In the genomic region with DNA sequence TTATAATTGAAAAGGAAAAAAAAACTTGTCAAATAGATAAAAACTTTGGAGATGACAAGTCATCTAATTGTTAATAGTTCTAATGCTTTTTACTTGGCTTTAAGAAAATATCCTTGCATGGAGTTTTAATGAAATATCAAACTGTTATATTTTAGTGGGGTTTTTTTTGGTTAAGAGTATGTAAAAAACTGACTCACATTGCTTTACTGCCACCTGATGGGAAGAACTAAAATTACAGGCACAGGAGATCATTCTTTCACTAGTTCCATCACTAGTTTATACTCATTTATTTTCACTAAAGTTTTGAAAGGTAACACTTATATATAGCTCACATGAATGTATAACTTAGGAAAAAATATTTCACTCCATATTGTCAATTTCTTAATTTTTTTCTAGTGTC, we compare ENCODE assay signal across 12 cellular contexts.
DNase-seq lines count a peak whose midpoint lies in the region; ATAC-seq and TF ChIP-seq lines count a peak whose summit lies in the region.
"Had no signal": no experiment of that assay in that cellular context is flagged by ENCODE, and none has a peak within 500 bp of the region (broad histone marks: within the 10 kb centered on the region; RNA-seq: fewer than 3 reads in every experiment).

No MANE protein-coding gene starts in this region.

- no peaks in the 10 kb centered on the region for H3K36me3 ChIP-seq in GM23338 (ENCODE audit: insufficient read depth)
- H3K36me3 ChIP-seq in thyroid gland, result no peaks in the 10 kb centered on the region
- H3K36me3 ChIP-seq: lower lobe of right lung, transverse colon had no signal

- H3K36me3 Mint-ChIP-seq in GM23338 (ENCODE audit: low read depth) (no peaks in the 10 kb centered on the region; the same call in 2 of the 3 replicates), CD14-positive monocyte (no peaks in the 10 kb centered on the region)

- H3K9me3 ChIP-seq in thyroid gland, result no peaks in the 10 kb centered on the region
- H3K9me3 ChIP-seq: transverse colon had no signal

- H3K27me3 Mint-ChIP-seq in GM23338 (ENCODE audit: insufficient read depth, low read depth, poor library complexity), result no peaks in the 10 kb centered on the region
- peaks cover 0 to 1% (median 0%) of the 10 kb centered on the region in 3 donors for H3K27me3 Mint-ChIP-seq in CD14-positive monocyte (ENCODE audit: low read depth in 3 of 3)
- H3K27me3 Mint-ChIP-seq: activated CD4-positive, alpha-beta T cell treated with anti-CD3 and anti-CD28 coated beads, Interleukin-2, amount 10 ng/mL, durations not matched to agents 24 days and 14 days had no signal

- H3K4me1 ChIP-seq in GM23338 (ENCODE audit: insufficient read depth) (no peaks in the 10 kb centered on the region), thyroid gland (no peaks in the 10 kb centered on the region)
- H3K4me1 ChIP-seq: lower lobe of right lung, transverse colon had no signal

- DNase-seq in DMS53 (lab: John Stamatoyannopoulos, UW) (peak; percentile 61), GM23338 (ENCODE audit: low spot score) (peak; percentile 55), OCI-M1 (lab: John Stamatoyannopoulos, UW) (peak; percentile 65), fibroblast of villous mesenchyme (ENCODE audit: low read depth) (no peak), thyroid gland (no peak), activated T-cell treated with anti-CD3 and anti-CD28 coated beads for 4 hours (no peak), HPDE6-E6E7 (ENCODE audit: extremely low spot score) (no peak), CD14-positive monocyte (ENCODE audit: low spot score) (no peak)
- DNase-seq: activated CD4-positive, alpha-beta T cell treated with anti-CD3 and anti-CD28 coated beads, Interleukin-2, amount 10 ng/mL, durations not matched to agents 24 days and 14 days; foreskin melanocyte; lower lobe of right lung; transverse colon had no signal

- H3F3A ChIP-seq in GM23338 (replicated peaks; ENCODE audit: low read depth), result no peaks in the 10 kb centered on the region

- no peak for ATAC-seq in GM23338
- ATAC-seq: lower lobe of right lung had no signal

- H3K27me3 ChIP-seq in GM23338 (ENCODE audit: insufficient read depth) (no peaks in the 10 kb centered on the region), thyroid gland (no peaks in the 10 kb centered on the region)
- H3K27me3 ChIP-seq: transverse colon had no signal

- TF ChIP-seq CTCF in GM23338 (conservative IDR thresholded peaks at IDR 0.05; ENCODE audit: low read depth in 2 of 2), result peak; percentile 60 to 87
- TF ChIP-seq CTCF in fibroblast of villous mesenchyme (IDR thresholded peaks at IDR 0.05; ENCODE audit: insufficient read depth, low read depth, low read length), result peak; percentile 15
- TF ChIP-seq CTCF in thyroid gland (IDR thresholded peaks at IDR 0.05), result no peak
- no peak for TF ChIP-seq CTCF in CD14-positive monocyte (IDR thresholded peaks at IDR 0.05)

- H3K4me3 Mint-ChIP-seq in GM23338 (no peak overlapping the region), CD14-positive monocyte (no peak overlapping the region)
- H3K4me3 Mint-ChIP-seq: activated CD4-positive, alpha-beta T cell treated with anti-CD3 and anti-CD28 coated beads, Interleukin-2, amount 10 ng/mL, durations not matched to agents 24 days and 14 days had no signal

- no peak overlapping the region for H3K4me2 ChIP-seq in GM23338

- intact Hi-C loops in thyroid gland (cut with DNase I) (no loop called here), CD14-positive monocyte (cut with micrococcal nuclease) (no loop called here)

- H3K9me2 ChIP-seq in GM23338 (ENCODE audit: insufficient read depth), result no peaks in the 10 kb centered on the region; the same call in 1 of the 2 replicates

- no peak overlapping the region for H2AFZ ChIP-seq in GM23338

- no peaks in the 10 kb centered on the region for H4K20me1 ChIP-seq in GM23338 (replicated peaks; ENCODE audit: insufficient read depth)

- peaks cover 4% of the 10 kb centered on the region; the same call in 2 of the 3 replicates for H3K9me3 Mint-ChIP-seq in GM23338
- peaks cover 0 to 6% (median 3%) of the 10 kb centered on the region in 7 donors for H3K9me3 Mint-ChIP-seq in CD14-positive monocyte

- H3K27ac ChIP-seq in GM23338 (ENCODE audit: low read depth), result no peak overlapping the region
- H3K27ac ChIP-seq in thyroid gland, result no peak overlapping the region
- H3K27ac ChIP-seq: lower lobe of right lung, transverse colon had no signal

- TF ChIP-seq POLR2A in thyroid gland (IDR thresholded peaks at IDR 0.05), result no peak

- no peaks in the 10 kb centered on the region for H3K4me1 Mint-ChIP-seq in GM23338
- no peaks in the 10 kb centered on the region for H3K4me1 Mint-ChIP-seq in CD14-positive monocyte
- H3K4me1 Mint-ChIP-seq: activated CD4-positive, alpha-beta T cell treated with anti-CD3 and anti-CD28 coated beads, Interleukin-2, amount 10 ng/mL, durations not matched to agents 24 days and 14 days had no signal

- no peaks in the 10 kb centered on the region for H3K79me2 ChIP-seq in GM23338 (replicated peaks; ENCODE audit: insufficient read depth)

- H3K27ac Mint-ChIP-seq in GM23338 (no peak overlapping the region), CD14-positive monocyte (no peak overlapping the region)
- H3K27ac Mint-ChIP-seq: activated CD4-positive, alpha-beta T cell treated with anti-CD3 and anti-CD28 coated beads, Interleukin-2, amount 10 ng/mL, durations not matched to agents 24 days and 14 days had no signal

- no peak overlapping the region for H3K4me3 ChIP-seq in GM23338
- H3K4me3 ChIP-seq in fibroblast of villous mesenchyme (ENCODE audit: low read depth, low read length), result no peak overlapping the region
- no peak overlapping the region for H3K4me3 ChIP-seq in thyroid gland (replicated peaks in 1 of 3)
- H3K4me3 ChIP-seq: lower lobe of right lung, transverse colon had no signal

TF ChIP-seq in GM23338, 12 proteins besides CTCF, POLR2A, EP300 and RAD21:
- TF ChIP-seq EZH2phosphoT487 (IDR thresholded peaks at IDR 0.05; ENCODE audit: unreplicated experiment), result no peak
- no peak for TF ChIP-seq ZNF114 (CRISPR knock-in tag; IDR thresholded peaks at IDR 0.05)
- TF ChIP-seq, protein P1, sequence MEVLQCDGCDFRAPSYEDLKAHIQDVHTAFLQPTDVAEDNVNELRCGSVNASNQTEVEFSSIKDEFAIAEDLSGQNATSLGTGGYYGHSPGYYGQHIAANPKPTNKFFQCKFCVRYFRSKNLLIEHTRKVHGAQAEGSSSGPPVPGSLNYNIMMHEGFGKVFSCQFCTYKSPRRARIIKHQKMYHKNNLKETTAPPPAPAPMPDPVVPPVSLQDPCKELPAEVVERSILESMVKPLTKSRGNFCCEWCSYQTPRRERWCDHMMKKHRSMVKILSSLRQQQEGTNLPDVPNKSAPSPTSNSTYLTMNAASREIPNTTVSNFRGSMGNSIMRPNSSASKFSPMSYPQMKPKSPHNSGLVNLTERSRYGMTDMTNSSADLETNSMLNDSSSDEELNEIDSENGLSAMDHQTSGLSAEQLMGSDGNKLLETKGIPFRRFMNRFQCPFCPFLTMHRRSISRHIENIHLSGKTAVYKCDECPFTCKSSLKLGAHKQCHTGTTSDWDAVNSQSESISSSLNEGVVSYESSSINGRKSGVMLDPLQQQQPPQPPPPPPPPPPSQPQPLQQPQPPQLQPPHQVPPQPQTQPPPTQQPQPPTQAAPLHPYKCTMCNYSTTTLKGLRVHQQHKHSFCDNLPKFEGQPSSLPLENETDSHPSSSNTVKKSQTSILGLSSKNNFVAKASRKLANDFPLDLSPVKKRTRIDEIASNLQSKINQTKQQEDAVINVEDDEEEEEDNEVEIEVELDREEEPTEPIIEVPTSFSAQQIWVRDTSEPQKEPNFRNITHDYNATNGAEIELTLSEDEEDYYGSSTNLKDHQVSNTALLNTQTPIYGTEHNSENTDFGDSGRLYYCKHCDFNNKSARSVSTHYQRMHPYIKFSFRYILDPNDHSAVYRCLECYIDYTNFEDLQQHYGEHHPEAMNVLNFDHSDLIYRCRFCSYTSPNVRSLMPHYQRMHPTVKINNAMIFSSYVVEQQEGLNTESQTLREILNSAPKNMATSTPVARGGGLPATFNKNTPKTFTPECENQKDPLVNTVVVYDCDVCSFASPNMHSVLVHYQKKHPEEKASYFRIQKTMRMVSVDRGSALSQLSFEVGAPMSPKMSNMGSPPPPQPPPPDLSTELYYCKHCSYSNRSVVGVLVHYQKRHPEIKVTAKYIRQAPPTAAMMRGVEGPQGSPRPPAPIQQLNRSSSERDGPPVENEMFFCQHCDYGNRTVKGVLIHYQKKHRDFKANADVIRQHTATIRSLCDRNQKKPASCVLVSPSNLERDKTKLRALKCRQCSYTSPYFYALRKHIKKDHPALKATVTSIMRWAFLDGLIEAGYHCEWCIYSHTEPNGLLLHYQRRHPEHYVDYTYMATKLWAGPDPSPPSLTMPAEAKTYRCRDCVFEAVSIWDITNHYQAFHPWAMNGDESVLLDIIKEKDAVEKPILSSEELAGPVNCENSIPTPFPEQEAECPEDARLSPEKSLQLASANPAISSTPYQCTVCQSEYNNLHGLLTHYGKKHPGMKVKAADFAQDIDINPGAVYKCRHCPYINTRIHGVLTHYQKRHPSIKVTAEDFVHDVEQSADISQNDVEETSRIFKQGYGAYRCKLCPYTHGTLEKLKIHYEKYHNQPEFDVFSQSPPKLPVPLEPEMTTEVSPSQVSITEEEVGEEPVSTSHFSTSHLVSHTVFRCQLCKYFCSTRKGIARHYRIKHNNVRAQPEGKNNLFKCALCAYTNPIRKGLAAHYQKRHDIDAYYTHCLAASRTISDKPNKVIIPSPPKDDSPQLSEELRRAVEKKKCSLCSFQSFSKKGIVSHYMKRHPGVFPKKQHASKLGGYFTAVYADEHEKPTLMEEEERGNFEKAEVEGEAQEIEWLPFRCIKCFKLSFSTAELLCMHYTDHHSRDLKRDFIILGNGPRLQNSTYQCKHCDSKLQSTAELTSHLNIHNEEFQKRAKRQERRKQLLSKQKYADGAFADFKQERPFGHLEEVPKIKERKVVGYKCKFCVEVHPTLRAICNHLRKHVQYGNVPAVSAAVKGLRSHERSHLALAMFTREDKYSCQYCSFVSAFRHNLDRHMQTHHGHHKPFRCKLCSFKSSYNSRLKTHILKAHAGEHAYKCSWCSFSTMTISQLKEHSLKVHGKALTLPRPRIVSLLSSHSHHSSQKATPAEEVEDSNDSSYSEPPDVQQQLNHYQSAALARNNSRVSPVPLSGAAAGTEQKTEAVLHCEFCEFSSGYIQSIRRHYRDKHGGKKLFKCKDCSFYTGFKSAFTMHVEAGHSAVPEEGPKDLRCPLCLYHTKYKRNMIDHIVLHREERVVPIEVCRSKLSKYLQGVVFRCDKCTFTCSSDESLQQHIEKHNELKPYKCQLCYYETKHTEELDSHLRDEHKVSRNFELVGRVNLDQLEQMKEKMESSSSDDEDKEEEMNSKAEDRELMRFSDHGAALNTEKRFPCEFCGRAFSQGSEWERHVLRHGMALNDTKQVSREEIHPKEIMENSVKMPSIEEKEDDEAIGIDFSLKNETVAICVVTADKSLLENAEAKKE (CRISPR knock-in tag; IDR thresholded peaks at IDR 0.05), result no peak
- no peak for TF ChIP-seq JUNB (IDR thresholded peaks at IDR 0.05; ENCODE audit: unreplicated experiment)

Comparison
In these comparisons a context has a peak if more than half of its experiments do, and no peak if none do; other contexts are left out.
1. DNase-seq: peak in DMS53 (single experiment), GM23338 (single experiment) and OCI-M1 (single experiment); none in fibroblast of villous mesenchyme (single experiment), thyroid gland (0 of 2), activated T-cell treated with anti-CD3 and anti-CD28 coated beads for 4 hours (single experiment), HPDE6-E6E7 (single experiment) and CD14-positive monocyte (single experiment).
2. CTCF ChIP-seq: peak in GM23338 (2 of 2) and fibroblast of villous mesenchyme (single experiment); none in thyroid gland (0 of 6) and CD14-positive monocyte (single experiment).